In genomic region chr1:201813226-201813625, GRCh38 we compare ENCODE assay signal across 20 cellular contexts.
"Had no signal": no experiment of that assay in that cellular context is flagged by ENCODE, and none has a peak within 500 bp of the region (broad histone marks: within the 10 kb centered on the region; RNA-seq: fewer than 3 reads in every experiment).

No MANE protein-coding gene starts in this region.

- ATAC-seq: left lobe of liver; natural killer cell; psoas muscle; right lobe of liver; stimulated activated naive B cell treated with anti-CD40 and anti-IgM and Interleukin-4, amounts not matched to agents 10 μg/mL and 1 μg/mL and 100 μg/mL, for 72 hours; stimulated activated naive CD8-positive, alpha-beta T cell treated with anti-CD3 and anti-CD28 coated beads, Interleukin-15, amount 100 ng/mL, for 72 hours had no signal

- H3K9ac ChIP-seq: parathyroid adenoma had no signal

- H3K9me3 ChIP-seq: psoas muscle, right lobe of liver, spleen, testis, tibial nerve had no signal

- H3K4me3 ChIP-seq: psoas muscle, right lobe of liver, spleen, testis, tibial nerve had no signal

- H3K4me1 ChIP-seq: parathyroid adenoma, psoas muscle, right lobe of liver, spleen, testis, tibial nerve had no signal

- H3K9me3 Mint-ChIP-seq: endodermal cell; natural killer cell; stimulated activated naive B cell treated with anti-CD40 and anti-IgM and Interleukin-4, amounts not matched to agents 10 μg/mL and 1 μg/mL and 100 μg/mL, for 72 hours; stimulated activated naive CD8-positive, alpha-beta T cell treated with anti-CD3 and anti-CD28 coated beads, Interleukin-15, amount 100 ng/mL, for 72 hours had no signal

- H3K36me3 Mint-ChIP-seq: natural killer cell had no signal

- H3K4me1 Mint-ChIP-seq: endodermal cell; natural killer cell; stimulated activated naive B cell treated with anti-CD40 and anti-IgM and Interleukin-4, amounts not matched to agents 10 μg/mL and 1 μg/mL and 100 μg/mL, for 72 hours; stimulated activated naive CD8-positive, alpha-beta T cell treated with anti-CD3 and anti-CD28 coated beads, Interleukin-15, amount 100 ng/mL, for 72 hours had no signal

- DNase-seq: effector CD4-positive, alpha-beta T cell; endodermal cell; foreskin melanocyte; islet precursor cell; mammary epithelial cell; natural killer cell; occipital lobe; psoas muscle; retina; right lobe of liver; spleen; stimulated activated CD4-positive, alpha-beta T cell treated with anti-CD3 and anti-CD28 coated beads, Interleukin-15, amount 100 ng/mL, for 24 hours; stimulated activated CD4-positive, alpha-beta T cell treated with anti-CD3 and anti-CD28 coated beads, Interleukin-2, amount 100 ng/mL, for 24 hours; stimulated activated CD4-positive, alpha-beta T cell treated with anti-CD3 and anti-CD28 coated beads, Interleukin-4, amount 100 ng/mL, for 4 hours; stimulated activated naive B cell treated with anti-CD40 and anti-IgM and Interleukin-4, amounts not matched to agents 10 μg/mL and 1 μg/mL and 100 μg/mL, for 72 hours; stimulated activated naive CD8-positive, alpha-beta T cell treated with anti-CD3 and anti-CD28 coated beads, Interleukin-15, amount 100 ng/mL, for 72 hours; testis had no signal

- H3K27me3 ChIP-seq: right lobe of liver, spleen, testis, tibial nerve had no signal

- H3K27me3 Mint-ChIP-seq: stimulated activated naive B cell treated with anti-CD40 and anti-IgM and Interleukin-4, amounts not matched to agents 10 μg/mL and 1 μg/mL and 100 μg/mL, for 72 hours; stimulated activated naive CD8-positive, alpha-beta T cell treated with anti-CD3 and anti-CD28 coated beads, Interleukin-15, amount 100 ng/mL, for 72 hours had no signal

- H3K4me3 Mint-ChIP-seq: endodermal cell; natural killer cell; stimulated activated naive B cell treated with anti-CD40 and anti-IgM and Interleukin-4, amounts not matched to agents 10 μg/mL and 1 μg/mL and 100 μg/mL, for 72 hours; stimulated activated naive CD8-positive, alpha-beta T cell treated with anti-CD3 and anti-CD28 coated beads, Interleukin-15, amount 100 ng/mL, for 72 hours had no signal

- H3K27ac Mint-ChIP-seq: endodermal cell; natural killer cell; stimulated activated naive B cell treated with anti-CD40 and anti-IgM and Interleukin-4, amounts not matched to agents 10 μg/mL and 1 μg/mL and 100 μg/mL, for 72 hours had no signal
